16 cellular contexts compared by ENCODE assay signal in genomic region chr15:62850318-62850717, GRCh38.
DNase-seq lines count a peak whose midpoint lies in the region; ATAC-seq, FAIRE-seq and TF ChIP-seq lines count a peak whose summit lies in the region.
"Had no signal": no experiment of that assay in that cellular context is flagged by ENCODE, and none has a peak within 500 bp of the region (broad histone marks: within the 10 kb centered on the region; RNA-seq: fewer than 3 reads in every experiment).

No MANE protein-coding gene starts in this region.

- H3K9ac ChIP-seq in keratinocyte (ENCODE audit: control insufficient read depth, extremely low read depth, insufficient read depth, low read length) (no peak overlapping the region), smooth muscle cell (ENCODE audit: low read depth) (no peak overlapping the region)

- H3K4me1 Mint-ChIP-seq in HFFc6 (ENCODE audit: low read depth): peaks cover 79% of the 10 kb centered on the region
- H3K4me1 Mint-ChIP-seq: naive B cell had no signal

- no peaks in the 10 kb centered on the region for H3K36me3 ChIP-seq in RWPE2 (ENCODE audit: low read depth)
- no peaks in the 10 kb centered on the region for H3K36me3 ChIP-seq in keratinocyte (ENCODE audit: control insufficient read depth in 2 of 2, extremely low read depth in 1 of 2, insufficient read depth in 2 of 2, low read length in 2 of 2)
- H3K36me3 ChIP-seq in smooth muscle cell (ENCODE audit: low read depth): no peaks in the 10 kb centered on the region

- H2AFZ ChIP-seq in keratinocyte (ENCODE audit: control insufficient read depth, low read length) (no peak overlapping the region), smooth muscle cell (ENCODE audit: low read depth) (no peak overlapping the region)

- dilution Hi-C loops in keratinocyte (cut with MboI; ENCODE audit: extremely low pct_ligation_motif_present, low sequenced_read_pairs): no loop called here

- H3K27ac Mint-ChIP-seq in HFFc6: peak overlapping the region; percentile 85; the same call in 1 of the 2 replicates

- H3K27ac ChIP-seq in RWPE2 (ENCODE audit: poor library complexity, severe bottlenecking) (peak overlapping the region; percentile 59), keratinocyte (ENCODE audit: control insufficient read depth, insufficient read depth, low read length) (no peak overlapping the region), smooth muscle cell (ENCODE audit: low read depth) (peak overlapping the region; percentile 92)
- H3K27ac ChIP-seq: dorsolateral prefrontal cortex, testis had no signal

- peak; percentile 5 for FAIRE-seq in keratinocyte (lab: Jason Lieb, UNC)

- H3K4me1 ChIP-seq in RWPE2 (ENCODE audit: insufficient read depth, poor library complexity, severe bottlenecking): peaks cover 11% of the 10 kb centered on the region
- H3K4me1 ChIP-seq in keratinocyte (ENCODE audit: control insufficient read depth, extremely low read depth, insufficient read depth, low read length): peaks cover 23% of the 10 kb centered on the region
- peaks cover 31% of the 10 kb centered on the region for H3K4me1 ChIP-seq in smooth muscle cell (ENCODE audit: low read depth)
- H3K4me1 ChIP-seq: testis had no signal

- H3K4me2 ChIP-seq in keratinocyte (ENCODE audit: control insufficient read depth, extremely low read depth, insufficient read depth, low read depth, low read length): no peak overlapping the region
- H3K4me2 ChIP-seq in smooth muscle cell: peak overlapping the region; percentile 59

- H3K4me3 Mint-ChIP-seq in HFFc6: no peak overlapping the region
- H3K4me3 Mint-ChIP-seq: naive B cell had no signal

- no peaks in the 10 kb centered on the region for H3K9me3 Mint-ChIP-seq in HFFc6
- H3K9me3 Mint-ChIP-seq: naive B cell had no signal

- no peaks in the 10 kb centered on the region; the same call in none of the 2 replicates for H3K27me3 Mint-ChIP-seq in HFFc6 (ENCODE audit: insufficient read depth)

- no peaks in the 10 kb centered on the region for H3K9me3 ChIP-seq in RWPE2 (ENCODE audit: severe bottlenecking)
- H3K9me3 ChIP-seq in keratinocyte (ENCODE audit: control insufficient read depth, low read depth, low read length): no peaks in the 10 kb centered on the region
- H3K9me3 ChIP-seq in smooth muscle cell (replicated peaks; ENCODE audit: low read depth): no peaks in the 10 kb centered on the region
- H3K9me3 ChIP-seq: testis had no signal

- DNase-seq in HFFc6 (no peak), RWPE2 (ENCODE audit: low spot score) (no peak), keratinocyte (ENCODE audit: low read depth, low spot score) (no peak), smooth muscle cell (lab: John Stamatoyannopoulos, UW; ENCODE audit: unreplicated experiment) (no peak), HT-29 (ENCODE audit: low spot score) (no peak), NCI-H2171 treated with DMSO at 0.1 percent for 48 hours (lab: John Stamatoyannopoulos, UW) (no peak)
- DNase-seq: activated CD4-positive, alpha-beta T cell treated with anti-CD3 and anti-CD28 coated beads for 1 hour; activated naive CD4-positive, alpha-beta T cell treated with Interleukin-2 at 50 U/mL for 16 hours; DND-41; MV-4-11; naive B cell; NCI-H2081 treated with DMSO at 0.1 percent for 48 hours; NCI-H774; testis had no signal

- peaks cover 4% of the 10 kb centered on the region for H3F3A ChIP-seq in smooth muscle cell (ENCODE audit: low read depth)

- no peak for TF ChIP-seq CTCF in HFFc6 (IDR thresholded peaks at IDR 0.05)
- TF ChIP-seq CTCF in RWPE2 (IDR thresholded peaks at IDR 0.05; ENCODE audit: poor library complexity, severe bottlenecking): no peak
- no peak for TF ChIP-seq CTCF in keratinocyte (optimal IDR thresholded peaks at IDR 0.05 in 1 of 3, IDR thresholded peaks at IDR 0.05 in 1 of 3, conservative IDR thresholded peaks at IDR 0.05 in 1 of 3; ENCODE audit: extremely low read depth in 1 of 3, insufficient read depth in 2 of 3, low read length in 3 of 3)
- TF ChIP-seq CTCF in smooth muscle cell (IDR thresholded peaks at IDR 0.05; ENCODE audit: borderline replicate concordance, insufficient read depth, poor library complexity, severe bottlenecking): no peak

- WGBS in smooth muscle cell (ENCODE audit: low lambda C conversion rate): 69% methylated on average over 9 of the region's 9 CpGs

- no peaks in the 10 kb centered on the region for H4K20me1 ChIP-seq in keratinocyte (ENCODE audit: control insufficient read depth, extremely low read depth, insufficient read depth, low read length)
- H4K20me1 ChIP-seq in smooth muscle cell (ENCODE audit: low read depth): no peaks in the 10 kb centered on the region

- no peaks in the 10 kb centered on the region for H3K9me1 ChIP-seq in keratinocyte (ENCODE audit: control insufficient read depth, extremely low read depth, insufficient read depth, low read length)

- no peaks in the 10 kb centered on the region for H3K27me3 ChIP-seq in RWPE2 (ENCODE audit: insufficient read depth, poor library complexity, severe bottlenecking)
- no peaks in the 10 kb centered on the region for H3K27me3 ChIP-seq in keratinocyte (ENCODE audit: control insufficient read depth, extremely low read depth, insufficient read depth, low read length)
- H3K27me3 ChIP-seq in smooth muscle cell (ENCODE audit: low read depth): no peaks in the 10 kb centered on the region
- H3K27me3 ChIP-seq: dorsolateral prefrontal cortex, testis had no signal

- H3K79me2 ChIP-seq in keratinocyte (ENCODE audit: control insufficient read depth, insufficient read depth, low read length) (no peaks in the 10 kb centered on the region), smooth muscle cell (ENCODE audit: low read depth) (no peaks in the 10 kb centered on the region)

- H3K36me3 Mint-ChIP-seq in HFFc6 (ENCODE audit: low read depth): no peaks in the 10 kb centered on the region
- H3K36me3 Mint-ChIP-seq: naive B cell had no signal

- H3K4me3 ChIP-seq in RWPE2 (ENCODE audit: severe bottlenecking): no peak overlapping the region
- H3K4me3 ChIP-seq in keratinocyte (ENCODE audit: control insufficient read depth in 2 of 3, extremely low read depth in 1 of 3, insufficient read depth in 2 of 3, low read depth in 1 of 3, low read length in 3 of 3): no peak overlapping the region
- no peak overlapping the region for H3K4me3 ChIP-seq in smooth muscle cell
- H3K4me3 ChIP-seq: dorsolateral prefrontal cortex, testis had no signal

- ATAC-seq in RWPE2 (ENCODE audit: low read depth) (no peak), HG03442 (IDR thresholded peaks at IDR 0.05; ENCODE audit: unreplicated experiment) (no peak)
